Comparison of ENCODE assay signal across 1 cellular context in the genomic region with DNA sequence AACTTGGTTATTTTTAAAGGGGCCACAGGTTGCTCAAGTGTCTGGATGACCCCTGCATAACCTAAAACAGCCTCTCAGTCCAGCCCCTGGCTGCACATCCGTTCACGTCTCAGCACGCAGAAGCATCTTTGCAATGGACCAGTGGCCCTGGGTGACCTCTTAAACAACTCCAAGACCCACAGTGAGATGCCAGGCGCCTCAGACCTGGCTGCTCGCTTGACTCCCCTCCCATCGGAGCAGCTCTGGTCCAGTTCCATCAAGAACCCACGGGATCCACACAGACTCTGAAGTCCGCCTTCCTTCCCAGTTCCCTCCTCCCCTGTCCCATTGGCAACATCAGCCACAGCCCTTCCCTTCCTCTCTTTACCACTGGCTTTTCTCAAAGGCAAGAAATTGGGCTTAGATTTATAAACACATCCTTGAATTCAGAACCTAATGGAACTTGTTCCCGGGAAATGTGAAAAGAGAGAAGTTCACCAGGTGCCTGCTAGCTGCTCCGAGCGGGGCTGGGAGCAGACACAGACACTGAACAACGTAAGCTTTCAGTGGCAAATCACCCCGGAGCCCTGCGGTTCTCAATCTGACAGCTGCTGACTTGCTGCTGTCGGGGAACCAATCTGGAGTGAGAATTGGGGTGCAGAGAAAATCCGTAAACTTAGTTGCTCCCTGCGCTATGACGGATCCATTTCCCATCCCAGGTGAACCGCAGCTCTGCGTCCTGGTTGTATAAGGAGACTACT.
TF ChIP-seq lines count a peak whose summit lies in the region.

No MANE protein-coding gene starts in this region.

TF ChIP-seq in IMR-90, 13 proteins besides CTCF, POLR2A, EP300 and RAD21 (continued from another document):
- TF ChIP-seq, protein P1, sequence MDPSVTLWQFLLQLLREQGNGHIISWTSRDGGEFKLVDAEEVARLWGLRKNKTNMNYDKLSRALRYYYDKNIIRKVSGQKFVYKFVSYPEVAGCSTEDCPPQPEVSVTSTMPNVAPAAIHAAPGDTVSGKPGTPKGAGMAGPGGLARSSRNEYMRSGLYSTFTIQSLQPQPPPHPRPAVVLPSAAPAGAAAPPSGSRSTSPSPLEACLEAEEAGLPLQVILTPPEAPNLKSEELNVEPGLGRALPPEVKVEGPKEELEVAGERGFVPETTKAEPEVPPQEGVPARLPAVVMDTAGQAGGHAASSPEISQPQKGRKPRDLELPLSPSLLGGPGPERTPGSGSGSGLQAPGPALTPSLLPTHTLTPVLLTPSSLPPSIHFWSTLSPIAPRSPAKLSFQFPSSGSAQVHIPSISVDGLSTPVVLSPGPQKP (IDR thresholded peaks at IDR 0.05; ENCODE audit: borderline replicate concordance, low read depth, low read length): no peak
- TF ChIP-seq, protein P2, sequence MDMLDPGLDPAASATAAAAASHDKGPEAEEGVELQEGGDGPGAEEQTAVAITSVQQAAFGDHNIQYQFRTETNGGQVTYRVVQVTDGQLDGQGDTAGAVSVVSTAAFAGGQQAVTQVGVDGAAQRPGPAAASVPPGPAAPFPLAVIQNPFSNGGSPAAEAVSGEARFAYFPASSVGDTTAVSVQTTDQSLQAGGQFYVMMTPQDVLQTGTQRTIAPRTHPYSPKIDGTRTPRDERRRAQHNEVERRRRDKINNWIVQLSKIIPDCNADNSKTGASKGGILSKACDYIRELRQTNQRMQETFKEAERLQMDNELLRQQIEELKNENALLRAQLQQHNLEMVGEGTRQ (IDR thresholded peaks at IDR 0.05; ENCODE audit: low read depth, low read length): no peak
- TF ChIP-seq MAZ (IDR thresholded peaks at IDR 0.05; ENCODE audit: borderline replicate concordance, low read depth, low read length) (no peak), SMC3 (IDR thresholded peaks at IDR 0.05; ENCODE audit: low read depth, low read length) (no peak), CEBPB (IDR thresholded peaks at IDR 0.05; ENCODE audit: low read depth, low read length) (no peak), CHD1 (IDR thresholded peaks at IDR 0.05; ENCODE audit: low read depth, low read length) (no peak)
TF ChIP-seq in IMR-90: peak in this region for 0.
